9 cellular contexts compared by ENCODE assay signal in genomic region chr22:49855491-49855911, GRCh38. TPM values are rescaled to one million over a fixed set of nuclear protein-coding genes. Genes with fewer than 3 reads are reported as not detected.
DNase-seq lines count a peak whose midpoint lies in the region; ATAC-seq and TF ChIP-seq lines count a peak whose summit lies in the region.
"Had no signal": no experiment of that assay in that cellular context is flagged by ENCODE, and none has a peak within 500 bp of the region (broad histone marks: within the 10 kb centered on the region; RNA-seq: fewer than 3 reads in every experiment).

No MANE protein-coding gene starts in this region.

- no peak for TF ChIP-seq POLR2A in breast epithelium (IDR thresholded peaks at IDR 0.05)

- H3K4me1 Mint-ChIP-seq in CD4-positive, alpha-beta T cell (ENCODE audit: low read depth): peaks cover 54% of the 10 kb centered on the region
- peaks cover 35 to 67% (median 57%) of the 10 kb centered on the region in 7 donors for H3K4me1 Mint-ChIP-seq in naive thymus-derived CD4-positive, alpha-beta T cell

- no peaks in the 10 kb centered on the region for H3K36me3 ChIP-seq in breast epithelium
- H3K36me3 ChIP-seq in naive thymus-derived CD4-positive, alpha-beta T cell (ENCODE audit: control insufficient read depth in 2 of 3, insufficient read depth in 3 of 3, low read length in 3 of 3): no peaks in the 10 kb centered on the region

- H3K4me1 ChIP-seq in breast epithelium: peaks cover 0 to 4% of the 10 kb centered on the region in 2 donors
- H3K4me1 ChIP-seq in naive thymus-derived CD4-positive, alpha-beta T cell (ENCODE audit: control insufficient read depth in 2 of 2, insufficient read depth in 2 of 2, low read length in 2 of 2): peaks cover 14 to 25% of the 10 kb centered on the region in 2 donors

- H3K9me3 ChIP-seq in CD4-positive, alpha-beta T cell (ENCODE audit: control insufficient read depth, low read length): no peaks in the 10 kb centered on the region
- no peaks in the 10 kb centered on the region for H3K9me3 ChIP-seq in breast epithelium
- H3K9me3 ChIP-seq in naive thymus-derived CD4-positive, alpha-beta T cell (ENCODE audit: control insufficient read depth in 2 of 3, low read length in 3 of 3): no peaks in the 10 kb centered on the region

- no peak for DNase-seq in CD4-positive, alpha-beta T cell
- DNase-seq in LHCN-M2 (ENCODE audit: low read depth) (peak; percentile 21), breast epithelium (ENCODE audit: low spot score in 2 of 2) (no peak), NCI-H1048 (lab: John Stamatoyannopoulos, UW) (no peak), COLO829 (ENCODE audit: low spot score) (no peak), Ammon's horn (ENCODE audit: low spot score) (no peak)
- DNase-seq in naive thymus-derived CD4-positive, alpha-beta T cell: no peak
- DNase-seq: activated CD4-positive, CD25-positive, alpha-beta regulatory T cell had no signal

- no peak for TF ChIP-seq CTCF in CD4-positive, alpha-beta T cell (IDR thresholded peaks at IDR 0.05)
- no peak for TF ChIP-seq CTCF in breast epithelium (IDR thresholded peaks at IDR 0.05)

- peaks cover 3% of the 10 kb centered on the region for H3K27me3 Mint-ChIP-seq in CD4-positive, alpha-beta T cell
- H3K27me3 Mint-ChIP-seq in naive thymus-derived CD4-positive, alpha-beta T cell: peaks cover 0 to 7% (median 0%) of the 10 kb centered on the region in 5 donors

- peak overlapping the region; percentile 97 for H3K4me3 Mint-ChIP-seq in CD4-positive, alpha-beta T cell
- H3K4me3 Mint-ChIP-seq in naive thymus-derived CD4-positive, alpha-beta T cell: peak overlapping the region; percentile 90 to 99 (median 96)

- no peaks in the 10 kb centered on the region for H3K9me3 Mint-ChIP-seq in CD4-positive, alpha-beta T cell
- H3K9me3 Mint-ChIP-seq in naive thymus-derived CD4-positive, alpha-beta T cell: peaks cover 0 to 3% (median 0%) of the 10 kb centered on the region in 11 donors

- H3K27ac ChIP-seq in CD4-positive, alpha-beta T cell (ENCODE audit: low read depth, low read length): no peak overlapping the region
- H3K27ac ChIP-seq in breast epithelium: peak overlapping the region; percentile 35 to 73
- H3K27ac ChIP-seq in naive thymus-derived CD4-positive, alpha-beta T cell (ENCODE audit: low read depth, low read length): peak overlapping the region; percentile 69

- no peak for ATAC-seq in CD4-positive, alpha-beta T cell (ENCODE audit: poor library complexity)
- no peak for ATAC-seq in naive thymus-derived CD4-positive, alpha-beta T cell
- ATAC-seq in HG03025 (IDR thresholded peaks at IDR 0.05; ENCODE audit: low FRiP score, unreplicated experiment): no peak

- intact Hi-C loops in CD4-positive, alpha-beta T cell (cut with DNase I, micrococcal nuclease): loop anchor here (2.0 to 10.0 kb wide), 3 partner anchors 15 to 51 kb away; partner anchors contain the start of gene BRD1 (in 1 of the 2)
- intact Hi-C loops in breast epithelium (cut with DNase I; ENCODE audit: low total_unique reads): no loop called here
- intact Hi-C loops in naive thymus-derived CD4-positive, alpha-beta T cell (cut with micrococcal nuclease): loop anchor here in 1 of 2 donors (2.0 kb wide), 1 partner anchor 89 kb away; no protein-coding TSS in a partner anchor

- CTCF ChIA-PET in CD4-positive, alpha-beta T cell (lab: Charles Lee): interaction anchor here (1.4 kb wide), 2 partner anchors 14 to 86 kb away, joined by 3 to 4 read pairs; no protein-coding TSS in a partner anchor
- CTCF ChIA-PET in naive thymus-derived CD4-positive, alpha-beta T cell (lab: Charles Lee): interaction anchor here (0.8 to 1.2 kb wide), 4 partner anchors 10 to 68 kb away, joined by 3 to 5 read pairs (median 4); no protein-coding TSS in a partner anchor

- H3K27me3 ChIP-seq in CD4-positive, alpha-beta T cell (ENCODE audit: control insufficient read depth, insufficient read depth, low read length): no peaks in the 10 kb centered on the region
- H3K27me3 ChIP-seq in breast epithelium: no peaks in the 10 kb centered on the region
- H3K27me3 ChIP-seq in naive thymus-derived CD4-positive, alpha-beta T cell (ENCODE audit: control insufficient read depth in 2 of 2, insufficient read depth in 2 of 2, low read length in 2 of 2): no peaks in the 10 kb centered on the region

- H3K4me3 ChIP-seq in breast epithelium: peak overlapping the region in 2 of 3 donors; percentile 81 to 89
- H3K4me3 ChIP-seq in naive thymus-derived CD4-positive, alpha-beta T cell (ENCODE audit: low read length): peak overlapping the region; percentile 56

- H3K36me3 Mint-ChIP-seq in CD4-positive, alpha-beta T cell (ENCODE audit: low read depth): peaks cover 10% of the 10 kb centered on the region
- peaks cover 0 to 9% (median 0%) of the 10 kb centered on the region in 5 donors for H3K36me3 Mint-ChIP-seq in naive thymus-derived CD4-positive, alpha-beta T cell

- POLR2A ChIA-PET in CD4-positive, alpha-beta T cell (lab: Charles Lee): interaction anchor here (0.8 to 2.5 kb wide), 10 partner anchors 13 to 766 kb away, joined by 3 to 12 read pairs (median 4); partner anchors contain the start of genes ALG12 and CRELD2
- POLR2A ChIA-PET in naive thymus-derived CD4-positive, alpha-beta T cell (lab: Charles Lee): interaction anchor here (0.6 to 2.6 kb wide), 10 partner anchors 9 to 63 kb away, joined by 3 to 21 read pairs (median 4); partner anchors contain the start of genes ALG12 and CRELD2

- peak overlapping the region; percentile 96 for H3K27ac Mint-ChIP-seq in CD4-positive, alpha-beta T cell
- peak overlapping the region; percentile 40 to 97 (median 92) for H3K27ac Mint-ChIP-seq in naive thymus-derived CD4-positive, alpha-beta T cell

RNA-seq across cellular contexts. Expression of gene ZBED4, which starts 1.9 kb away (rescaled TPM):
- total RNA-seq in CD4-positive, alpha-beta T cell: 10 to 100 TPM; 14.8 to 15.0 TPM
- total RNA-seq in LHCN-M2 (2014; rRNA removed) (12.4 and 13.4 TPM in 2 replicates), breast epithelium (10 to 100 TPM in 2 of 3 donors, 1 to 10 TPM in 1; 7.5 to 11.3 (median 10.5) TPM)
- 6.3 TPM for polyA plus RNA-seq in LHCN-M2 (2012)
- 10 to 100 TPM; 13.6 to 20.1 (median 17.1) TPM for total RNA-seq in naive thymus-derived CD4-positive, alpha-beta T cell
- 10 to 100 TPM in 1 of 2 donors, 1 to 10 TPM in 1; 6.0 to 10.6 TPM for polyA plus RNA-seq in naive thymus-derived CD4-positive, alpha-beta T cell

RNA-seq across cellular contexts. Expression of gene BRD1, which starts 27.8 kb away (rescaled TPM):
- total RNA-seq in CD4-positive, alpha-beta T cell: 100 to 1,000 TPM; 129 to 130 TPM
- total RNA-seq in LHCN-M2 (2014; rRNA removed) (17.9 and 25.1 TPM in 2 replicates), breast epithelium (10 to 100 TPM; 33.4 to 35.1 (median 34.1) TPM)
- polyA plus RNA-seq in LHCN-M2 (2012): 9.3 TPM
- 100 to 1,000 TPM in 2 of 5 experiments, 10 to 100 TPM in 3; 50.0 to 130 (median 87.7) TPM for total RNA-seq in naive thymus-derived CD4-positive, alpha-beta T cell
- 1 to 10 TPM; 2.8 to 3.4 TPM for polyA plus RNA-seq in naive thymus-derived CD4-positive, alpha-beta T cell
